ENCODE assay signal across 1 cellular context in genomic region chr1:17405898-17406759, GRCh38.
A peak's percentile ranks its signal among the peaks of the same experiment; 100 is the strongest.
TF ChIP-seq lines count a peak whose summit lies in the region.

No MANE protein-coding gene starts in this region.

TF ChIP-seq in HepG2, 621 proteins besides CTCF, POLR2A, EP300 and RAD21 (continued from another document):
- TF ChIP-seq FOXP4 (CRISPR knock-in tag; IDR thresholded peaks at IDR 0.05) (peak; percentile 22; the same call in 1 of the 2 replicates), EEA1 (CRISPR knock-in tag; IDR thresholded peaks at IDR 0.05; ENCODE audit: borderline replicate concordance) (no peak), ZNF570 (CRISPR knock-in tag; IDR thresholded peaks at IDR 0.05; ENCODE audit: borderline replicate concordance) (no peak), ZEB1 (IDR thresholded peaks at IDR 0.05; ENCODE audit: insufficient replicate concordance, low read depth) (no peak), SP5 (CRISPR knock-in tag; IDR thresholded peaks at IDR 0.05; ENCODE audit: borderline replicate concordance, low read depth) (no peak), ZBTB43 (CRISPR knock-in tag; conservative IDR thresholded peaks at IDR 0.05) (no peak), JUN (CRISPR knock-in tag; IDR thresholded peaks at IDR 0.05) (no peak), ZBTB46 (CRISPR knock-in tag; IDR thresholded peaks at IDR 0.05; ENCODE audit: borderline replicate concordance) (no peak), FOXO1 (CRISPR knock-in tag; IDR thresholded peaks at IDR 0.05) (no peak), ZNF530 (CRISPR knock-in tag; IDR thresholded peaks at IDR 0.05; ENCODE audit: low read depth) (no peak), RORA (CRISPR knock-in tag; IDR thresholded peaks at IDR 0.05) (no peak), TERF1 (CRISPR knock-in tag; IDR thresholded peaks at IDR 0.05) (no peak), KAT8 (CRISPR knock-in tag; IDR thresholded peaks at IDR 0.05) (no peak), CEBPZ (IDR thresholded peaks at IDR 0.05; ENCODE audit: low read length) (no peak), JDP2 (CRISPR knock-in tag; IDR thresholded peaks at IDR 0.05; ENCODE audit: borderline replicate concordance) (no peak), ZNF335 (CRISPR knock-in tag; IDR thresholded peaks at IDR 0.05) (no peak), PAX8 (CRISPR knock-in tag; IDR thresholded peaks at IDR 0.05; ENCODE audit: borderline replicate concordance) (no peak), ZNF263 (CRISPR knock-in tag; IDR thresholded peaks at IDR 0.05) (no peak), TAF15 (IDR thresholded peaks at IDR 0.05; ENCODE audit: low read depth, low read length, poor library complexity, severe bottlenecking) (no peak), ZNF280B (CRISPR knock-in tag; IDR thresholded peaks at IDR 0.05; ENCODE audit: borderline replicate concordance) (peak; percentile 53; the same call in 1 of the 2 replicates), HINFP (CRISPR knock-in tag; IDR thresholded peaks at IDR 0.05; ENCODE audit: low read depth) (peak; percentile 70; the same call in 1 of the 2 replicates), ZNF629 (CRISPR knock-in tag; conservative IDR thresholded peaks at IDR 0.05) (peak; percentile 55; the same call in 1 of the 2 replicates), ZSCAN25 (CRISPR knock-in tag; IDR thresholded peaks at IDR 0.05) (no peak), YEATS4 (CRISPR knock-in tag; IDR thresholded peaks at IDR 0.05; ENCODE audit: borderline replicate concordance) (0 out of 2 replicates have a peak, but pooled peaks have one; percentile 33), MTA1 (CRISPR knock-in tag; IDR thresholded peaks at IDR 0.05; ENCODE audit: borderline replicate concordance) (no peak)
